8 cellular contexts compared by ENCODE assay signal in genomic region chr6:31272431-31272830, GRCh38. TPM values are rescaled to one million over a fixed set of nuclear protein-coding genes. Genes with fewer than 3 reads are reported as not detected.
DNase-seq lines count a peak whose midpoint lies in the region; ATAC-seq and TF ChIP-seq lines count a peak whose summit lies in the region.

No MANE protein-coding gene starts in this region.

- H3K36me3 Mint-ChIP-seq in T-helper 17 cell (ENCODE audit: low read depth) = peaks cover 24% of the 10 kb centered on the region

- WGBS in prostate gland = 10% methylated on average over 4 of the region's 4 CpGs

- H3K27ac Mint-ChIP-seq in T-helper 17 cell = peak overlapping the region; percentile 100

- peaks cover 10% of the 10 kb centered on the region for H3K27me3 ChIP-seq in foreskin keratinocyte
- H3K27me3 ChIP-seq in prostate gland (replicated peaks; ENCODE audit: insufficient read depth) = no peaks in the 10 kb centered on the region

- ATAC-seq in T-helper 17 cell (peak; percentile 2), foreskin keratinocyte (no peak), HG03457 (IDR thresholded peaks at IDR 0.05; ENCODE audit: unreplicated experiment) (no peak)

- TF ChIP-seq CTCF in foreskin keratinocyte (conservative IDR thresholded peaks at IDR 0.05) = no peak
- no peak for TF ChIP-seq CTCF in prostate gland (IDR thresholded peaks at IDR 0.05)

- DNase-seq in stimulated activated CD4-positive, alpha-beta T cell treated with anti-CD3 and anti-CD28 coated beads, Interleukin-15, amount 100 ng/mL, for 24 hours = peak; percentile 15
- no peak for DNase-seq in stimulated activated CD4-positive, alpha-beta T cell treated with anti-CD3 and anti-CD28 coated beads, Interleukin-4, amount 100 ng/mL, for 24 hours
- DNase-seq in T-helper 17 cell = no peak
- DNase-seq in foreskin keratinocyte = peak in 1 of 2 donors; percentile 5
- no peak for DNase-seq in prostate gland (ENCODE audit: low spot score)
- DNase-seq in NCI-H2227 treated with DMSO at 0.1 percent for 48 hours (lab: John Stamatoyannopoulos, UW) = no peak
- DNase-seq in islet precursor cell = no peak

- H3K4me3 ChIP-seq in prostate gland = peak overlapping the region; percentile 68 to 76

- no peak for TF ChIP-seq POLR2A in prostate gland (IDR thresholded peaks at IDR 0.05)

- no peaks in the 10 kb centered on the region for H3K36me3 ChIP-seq in prostate gland

- H3K27ac ChIP-seq in foreskin keratinocyte (peak overlapping the region; percentile 76), prostate gland (peak overlapping the region; percentile 92 to 97)

- peak overlapping the region; percentile 97 for H3K4me3 Mint-ChIP-seq in T-helper 17 cell

- peaks cover 64% of the 10 kb centered on the region for H3K4me1 Mint-ChIP-seq in T-helper 17 cell

- H3K27me3 Mint-ChIP-seq in T-helper 17 cell = no peaks in the 10 kb centered on the region

- H3K4me1 ChIP-seq in foreskin keratinocyte = no peaks in the 10 kb centered on the region
- no peaks in the 10 kb centered on the region for H3K4me1 ChIP-seq in prostate gland (replicated peaks)

- H3K9me3 ChIP-seq in T-helper 17 cell (ENCODE audit: control insufficient read depth, low read length, poor library complexity, severe bottlenecking) (no peaks in the 10 kb centered on the region), prostate gland (no peaks in the 10 kb centered on the region)

- intact Hi-C loops in prostate gland (cut with DNase I) = loop anchor here (2.0 kb wide), 1 partner anchor 76 kb away; no protein-coding TSS in a partner anchor

RNA-seq across cellular contexts. Expression of gene HLA-C, which starts 0.5 kb away (rescaled TPM):
- total RNA-seq in T-helper 17 cell = 1,000 to 10,000 TPM; 1,753 to 2,634 TPM
- 104 and 141 TPM in 2 replicates for total RNA-seq in foreskin keratinocyte
- 153 and 234 TPM in 2 replicates for polyA plus RNA-seq in foreskin keratinocyte
- 100 to 1,000 TPM; 272 to 682 TPM for total RNA-seq in prostate gland
